Comparison of ENCODE assay signal across 16 cellular contexts in the genomic region with DNA sequence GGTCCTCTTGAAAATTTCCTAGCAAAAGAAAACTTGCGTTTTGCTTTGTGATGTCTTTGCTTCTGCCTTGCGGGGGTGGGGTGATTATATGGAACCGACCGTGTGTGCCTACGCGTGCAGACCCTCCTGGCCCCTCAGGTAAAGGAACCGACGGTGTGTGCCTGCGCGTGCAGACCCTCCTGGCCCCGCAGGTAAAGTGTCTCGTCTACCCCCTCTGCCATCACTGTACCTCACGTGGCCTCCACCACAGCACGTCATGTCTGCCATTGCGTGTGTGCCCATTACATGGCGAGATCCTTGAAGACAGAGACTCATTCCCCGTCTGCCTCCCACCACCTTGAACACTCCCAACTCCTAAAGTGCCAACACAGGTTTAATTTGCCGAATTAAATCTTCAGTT.
"Had no signal": no experiment of that assay in that cellular context is flagged by ENCODE, and none has a peak within 500 bp of the region (broad histone marks: within the 10 kb centered on the region; RNA-seq: fewer than 3 reads in every experiment).

No MANE protein-coding gene starts in this region.

- DNase-seq: activated CD4-positive, alpha-beta T cell treated with anti-CD3 and anti-CD28 coated beads, Interleukin-2, amount 50 U/mL, for 4 hours; activated effector memory CD4-positive, alpha-beta T cell treated with Interleukin-2 at 50 U/mL for 16 hours; cerebellar nuclear complex; effector CD8-positive, alpha-beta T cell; foreskin fibroblast; mesendoderm; naive thymus-derived CD4-positive, alpha-beta T cell; nucleus accumbens; uterus; WERI-Rb-1 had no signal

- H3K9me3 ChIP-seq: ascending aorta, tibial nerve, uterus had no signal

- H3K27me3 ChIP-seq: ascending aorta, hepatocyte, tibial nerve, uterus had no signal

- H3K36me3 ChIP-seq: uterus had no signal

- H2AFZ ChIP-seq: hepatocyte had no signal

- H3K27ac ChIP-seq: ascending aorta, hepatocyte, tibial nerve, uterus, WERI-Rb-1 had no signal

- H3K27me3 Mint-ChIP-seq: activated naive CD4-positive, alpha-beta T cell treated with anti-CD3 and anti-CD28 coated beads, Interleukin-2, amount 50 U/mL, for 24 hours; dendritic cell treated with granulocyte-macrophage colony-stimulating factor and Interleukin-4, amounts not matched to agents 40 ng/mL and 50 ng/mL, for 4 days; stimulated activated naive CD8-positive, alpha-beta T cell treated with anti-CD3 and anti-CD28 coated beads, Interleukin-15, Interleukin-2, amounts not matched to agents 100 ng/mL and 50 ng/mL, for 24 hours had no signal

- H3K9me3 Mint-ChIP-seq: activated naive CD4-positive, alpha-beta T cell treated with anti-CD3 and anti-CD28 coated beads, Interleukin-2, amount 50 U/mL, for 24 hours; dendritic cell treated with granulocyte-macrophage colony-stimulating factor and Interleukin-4, amounts not matched to agents 40 ng/mL and 50 ng/mL, for 4 days; stimulated activated naive CD8-positive, alpha-beta T cell treated with anti-CD3 and anti-CD28 coated beads, Interleukin-15, Interleukin-2, amounts not matched to agents 100 ng/mL and 50 ng/mL, for 24 hours had no signal

- H3K4me3 Mint-ChIP-seq: dendritic cell treated with granulocyte-macrophage colony-stimulating factor and Interleukin-4, amounts not matched to agents 40 ng/mL and 50 ng/mL, for 4 days had no signal

- H3K4me3 ChIP-seq: ascending aorta, hepatocyte, tibial nerve, uterus had no signal

- H3K27ac Mint-ChIP-seq: dendritic cell treated with granulocyte-macrophage colony-stimulating factor and Interleukin-4, amounts not matched to agents 40 ng/mL and 50 ng/mL, for 4 days had no signal

- H3K4me2 ChIP-seq: hepatocyte had no signal

- ATAC-seq: naive thymus-derived CD4-positive, alpha-beta T cell had no signal
